2 cellular contexts compared by ENCODE assay signal in the genomic region with DNA sequence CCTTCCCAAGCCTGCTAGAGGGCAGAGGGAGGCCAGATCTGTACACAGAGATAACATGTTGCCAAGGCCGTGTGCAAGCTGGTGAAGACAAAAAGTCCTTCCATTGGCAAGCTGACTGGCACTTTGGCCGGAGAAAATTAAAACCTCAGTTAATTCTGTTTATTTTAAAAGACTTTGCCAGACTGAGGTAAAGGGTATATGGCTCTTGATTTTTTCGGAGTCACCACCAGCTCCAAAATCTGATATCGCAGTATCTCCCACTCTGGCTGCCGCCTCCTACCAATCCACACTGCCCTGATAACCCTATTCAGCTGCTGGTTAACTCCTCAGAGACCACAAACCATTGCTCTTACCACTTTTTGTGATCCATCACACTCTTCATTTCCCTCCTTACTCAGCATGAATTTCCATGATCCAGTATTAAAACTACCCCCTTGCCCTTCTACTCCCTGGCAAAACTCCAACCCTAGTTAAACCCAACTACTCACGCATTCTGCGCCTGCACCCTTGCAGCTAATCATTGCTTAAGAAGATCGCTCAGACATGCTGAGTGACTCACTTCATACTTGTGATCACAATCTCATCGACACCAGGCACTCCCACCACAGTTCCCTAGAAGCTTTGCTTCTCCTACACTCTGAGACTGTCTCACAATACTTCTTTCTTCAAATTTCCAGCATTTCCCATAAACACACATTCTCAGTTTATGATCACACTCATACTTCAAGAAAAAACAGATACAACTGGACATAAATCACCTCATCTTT.
TF ChIP-seq lines count a peak whose summit lies in the region.

No MANE protein-coding gene starts in this region.

TF ChIP-seq in SK-N-SH, 30 proteins besides CTCF, POLR2A, EP300 and RAD21 (continues in another document):
- TF ChIP-seq CHD2 (IDR thresholded peaks at IDR 0.05; ENCODE audit: low read length, partially characterized antibody): no peak
- no peak for TF ChIP-seq FOXM1 (IDR thresholded peaks at IDR 0.05; ENCODE audit: low read depth)
- no peak for TF ChIP-seq RFX5 (IDR thresholded peaks at IDR 0.05; ENCODE audit: low read length)
- TF ChIP-seq TEAD4 (IDR thresholded peaks at IDR 0.05; ENCODE audit: borderline replicate concordance, insufficient read depth): peak; percentile 53; the same call in 1 of the 2 replicates
- peak; percentile 85 for TF ChIP-seq NFIC (IDR thresholded peaks at IDR 0.05; ENCODE audit: borderline replicate concordance)
- TF ChIP-seq, protein P1, sequence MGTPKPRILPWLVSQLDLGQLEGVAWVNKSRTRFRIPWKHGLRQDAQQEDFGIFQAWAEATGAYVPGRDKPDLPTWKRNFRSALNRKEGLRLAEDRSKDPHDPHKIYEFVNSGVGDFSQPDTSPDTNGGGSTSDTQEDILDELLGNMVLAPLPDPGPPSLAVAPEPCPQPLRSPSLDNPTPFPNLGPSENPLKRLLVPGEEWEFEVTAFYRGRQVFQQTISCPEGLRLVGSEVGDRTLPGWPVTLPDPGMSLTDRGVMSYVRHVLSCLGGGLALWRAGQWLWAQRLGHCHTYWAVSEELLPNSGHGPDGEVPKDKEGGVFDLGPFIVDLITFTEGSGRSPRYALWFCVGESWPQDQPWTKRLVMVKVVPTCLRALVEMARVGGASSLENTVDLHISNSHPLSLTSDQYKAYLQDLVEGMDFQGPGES (IDR thresholded peaks at IDR 0.05; ENCODE audit: low read depth, low read length): no peak
- TF ChIP-seq FOXJ3 (CRISPR knock-in tag; IDR thresholded peaks at IDR 0.05): no peak
- TF ChIP-seq YY1 (IDR thresholded peaks at IDR 0.05; ENCODE audit: low read depth): peak; percentile 24; the same call in 1 of the 2 replicates
- TF ChIP-seq, protein P2, sequence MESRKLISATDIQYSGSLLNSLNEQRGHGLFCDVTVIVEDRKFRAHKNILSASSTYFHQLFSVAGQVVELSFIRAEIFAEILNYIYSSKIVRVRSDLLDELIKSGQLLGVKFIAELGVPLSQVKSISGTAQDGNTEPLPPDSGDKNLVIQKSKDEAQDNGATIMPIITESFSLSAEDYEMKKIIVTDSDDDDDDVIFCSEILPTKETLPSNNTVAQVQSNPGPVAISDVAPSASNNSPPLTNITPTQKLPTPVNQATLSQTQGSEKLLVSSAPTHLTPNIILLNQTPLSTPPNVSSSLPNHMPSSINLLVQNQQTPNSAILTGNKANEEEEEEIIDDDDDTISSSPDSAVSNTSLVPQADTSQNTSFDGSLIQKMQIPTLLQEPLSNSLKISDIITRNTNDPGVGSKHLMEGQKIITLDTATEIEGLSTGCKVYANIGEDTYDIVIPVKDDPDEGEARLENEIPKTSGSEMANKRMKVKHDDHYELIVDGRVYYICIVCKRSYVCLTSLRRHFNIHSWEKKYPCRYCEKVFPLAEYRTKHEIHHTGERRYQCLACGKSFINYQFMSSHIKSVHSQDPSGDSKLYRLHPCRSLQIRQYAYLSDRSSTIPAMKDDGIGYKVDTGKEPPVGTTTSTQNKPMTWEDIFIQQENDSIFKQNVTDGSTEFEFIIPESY (IDR thresholded peaks at IDR 0.05; ENCODE audit: borderline replicate concordance, low read depth): no peak
- no peak for TF ChIP-seq ELF1 (IDR thresholded peaks at IDR 0.05)
- TF ChIP-seq TCF12 (IDR thresholded peaks at IDR 0.05): peak; percentile 84
- TF ChIP-seq GATA2 (CRISPR knock-in tag; IDR thresholded peaks at IDR 0.05): peak; percentile 84
- no peak for TF ChIP-seq NRF1 (IDR thresholded peaks at IDR 0.05; ENCODE audit: low read depth, low read length)
- peak; percentile 62; the same call in 1 of the 2 replicates for TF ChIP-seq TAF1 (IDR thresholded peaks at IDR 0.05; ENCODE audit: borderline replicate concordance, low read depth, low read length)
- TF ChIP-seq, protein P3, sequence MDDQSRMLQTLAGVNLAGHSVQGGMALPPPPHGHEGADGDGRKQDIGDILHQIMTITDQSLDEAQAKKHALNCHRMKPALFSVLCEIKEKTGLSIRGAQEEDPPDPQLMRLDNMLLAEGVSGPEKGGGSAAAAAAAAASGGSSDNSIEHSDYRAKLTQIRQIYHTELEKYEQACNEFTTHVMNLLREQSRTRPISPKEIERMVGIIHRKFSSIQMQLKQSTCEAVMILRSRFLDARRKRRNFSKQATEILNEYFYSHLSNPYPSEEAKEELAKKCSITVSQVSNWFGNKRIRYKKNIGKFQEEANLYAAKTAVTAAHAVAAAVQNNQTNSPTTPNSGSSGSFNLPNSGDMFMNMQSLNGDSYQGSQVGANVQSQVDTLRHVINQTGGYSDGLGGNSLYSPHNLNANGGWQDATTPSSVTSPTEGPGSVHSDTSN (IDR thresholded peaks at IDR 0.05): peak; percentile 81
- TF ChIP-seq SIN3A (IDR thresholded peaks at IDR 0.05; ENCODE audit: borderline replicate concordance, low read depth, low read length): no peak
- TF ChIP-seq JUND (IDR thresholded peaks at IDR 0.05): peak; percentile 93
- TF ChIP-seq MXI1 (IDR thresholded peaks at IDR 0.05; ENCODE audit: low read depth, low read length): 0 out of 2 replicates have a peak, but pooled peaks have one; percentile 19
- TF ChIP-seq, protein P4, sequence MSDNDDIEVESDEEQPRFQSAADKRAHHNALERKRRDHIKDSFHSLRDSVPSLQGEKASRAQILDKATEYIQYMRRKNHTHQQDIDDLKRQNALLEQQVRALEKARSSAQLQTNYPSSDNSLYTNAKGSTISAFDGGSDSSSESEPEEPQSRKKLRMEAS (IDR thresholded peaks at IDR 0.05; ENCODE audit: low read depth): peak; percentile 47
- TF ChIP-seq RXRA (IDR thresholded peaks at IDR 0.05; ENCODE audit: borderline replicate concordance, low read depth): peak; percentile 95
- peak; percentile 31; the same call in 1 of the 2 replicates for TF ChIP-seq MEF2A (IDR thresholded peaks at IDR 0.05; ENCODE audit: borderline replicate concordance, low read depth)
- peak; percentile 92 for TF ChIP-seq FOSL2 (IDR thresholded peaks at IDR 0.05; ENCODE audit: borderline replicate concordance, low read depth)
- no peak for TF ChIP-seq GABPA (IDR thresholded peaks at IDR 0.05; ENCODE audit: low read depth)
- peak; percentile 64 for TF ChIP-seq POLR2AphosphoS5 (IDR thresholded peaks at IDR 0.05; ENCODE audit: low read depth, low read length)
- no peak for TF ChIP-seq EZH2phosphoT487 (IDR thresholded peaks at IDR 0.05; ENCODE audit: borderline replicate concordance, low read depth)

TF ChIP-seq in HepG2, 621 proteins besides CTCF, POLR2A, EP300 and RAD21 (continues in another document):
- TF ChIP-seq, protein P5, sequence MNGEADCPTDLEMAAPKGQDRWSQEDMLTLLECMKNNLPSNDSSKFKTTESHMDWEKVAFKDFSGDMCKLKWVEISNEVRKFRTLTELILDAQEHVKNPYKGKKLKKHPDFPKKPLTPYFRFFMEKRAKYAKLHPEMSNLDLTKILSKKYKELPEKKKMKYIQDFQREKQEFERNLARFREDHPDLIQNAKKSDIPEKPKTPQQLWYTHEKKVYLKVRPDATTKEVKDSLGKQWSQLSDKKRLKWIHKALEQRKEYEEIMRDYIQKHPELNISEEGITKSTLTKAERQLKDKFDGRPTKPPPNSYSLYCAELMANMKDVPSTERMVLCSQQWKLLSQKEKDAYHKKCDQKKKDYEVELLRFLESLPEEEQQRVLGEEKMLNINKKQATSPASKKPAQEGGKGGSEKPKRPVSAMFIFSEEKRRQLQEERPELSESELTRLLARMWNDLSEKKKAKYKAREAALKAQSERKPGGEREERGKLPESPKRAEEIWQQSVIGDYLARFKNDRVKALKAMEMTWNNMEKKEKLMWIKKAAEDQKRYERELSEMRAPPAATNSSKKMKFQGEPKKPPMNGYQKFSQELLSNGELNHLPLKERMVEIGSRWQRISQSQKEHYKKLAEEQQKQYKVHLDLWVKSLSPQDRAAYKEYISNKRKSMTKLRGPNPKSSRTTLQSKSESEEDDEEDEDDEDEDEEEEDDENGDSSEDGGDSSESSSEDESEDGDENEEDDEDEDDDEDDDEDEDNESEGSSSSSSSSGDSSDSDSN (CRISPR knock-in tag; IDR thresholded peaks at IDR 0.05): no peak
- peak; percentile 48; the same call in 1 of the 2 replicates for TF ChIP-seq ZNF644 (CRISPR knock-in tag; IDR thresholded peaks at IDR 0.05; ENCODE audit: low read depth)
- TF ChIP-seq, protein P6, sequence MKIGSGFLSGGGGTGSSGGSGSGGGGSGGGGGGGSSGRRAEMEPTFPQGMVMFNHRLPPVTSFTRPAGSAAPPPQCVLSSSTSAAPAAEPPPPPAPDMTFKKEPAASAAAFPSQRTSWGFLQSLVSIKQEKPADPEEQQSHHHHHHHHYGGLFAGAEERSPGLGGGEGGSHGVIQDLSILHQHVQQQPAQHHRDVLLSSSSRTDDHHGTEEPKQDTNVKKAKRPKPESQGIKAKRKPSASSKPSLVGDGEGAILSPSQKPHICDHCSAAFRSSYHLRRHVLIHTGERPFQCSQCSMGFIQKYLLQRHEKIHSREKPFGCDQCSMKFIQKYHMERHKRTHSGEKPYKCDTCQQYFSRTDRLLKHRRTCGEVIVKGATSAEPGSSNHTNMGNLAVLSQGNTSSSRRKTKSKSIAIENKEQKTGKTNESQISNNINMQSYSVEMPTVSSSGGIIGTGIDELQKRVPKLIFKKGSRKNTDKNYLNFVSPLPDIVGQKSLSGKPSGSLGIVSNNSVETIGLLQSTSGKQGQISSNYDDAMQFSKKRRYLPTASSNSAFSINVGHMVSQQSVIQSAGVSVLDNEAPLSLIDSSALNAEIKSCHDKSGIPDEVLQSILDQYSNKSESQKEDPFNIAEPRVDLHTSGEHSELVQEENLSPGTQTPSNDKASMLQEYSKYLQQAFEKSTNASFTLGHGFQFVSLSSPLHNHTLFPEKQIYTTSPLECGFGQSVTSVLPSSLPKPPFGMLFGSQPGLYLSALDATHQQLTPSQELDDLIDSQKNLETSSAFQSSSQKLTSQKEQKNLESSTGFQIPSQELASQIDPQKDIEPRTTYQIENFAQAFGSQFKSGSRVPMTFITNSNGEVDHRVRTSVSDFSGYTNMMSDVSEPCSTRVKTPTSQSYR (CRISPR knock-in tag; IDR thresholded peaks at IDR 0.05; ENCODE audit: borderline replicate concordance): peak; percentile 10; the same call in 1 of the 2 replicates
- TF ChIP-seq SOX5 (CRISPR knock-in tag; IDR thresholded peaks at IDR 0.05; ENCODE audit: borderline replicate concordance): peak; percentile 7; the same call in 1 of the 2 replicates
- TF ChIP-seq NR2F6 (IDR thresholded peaks at IDR 0.05): peak; percentile 42; the same call in 1 of the 2 replicates
- peak; percentile 62 for TF ChIP-seq NR2F6 (CRISPR knock-in tag; IDR thresholded peaks at IDR 0.05)
- no peak for TF ChIP-seq FOXA1 (IDR thresholded peaks at IDR 0.05)
- peak; percentile 73 for TF ChIP-seq FOXA1 (CRISPR knock-in tag; IDR thresholded peaks at IDR 0.05)
- TF ChIP-seq RARA (CRISPR knock-in tag; IDR thresholded peaks at IDR 0.05): peak; percentile 76
- peak; percentile 22 to 69; a peak in 1 of 4 replicates for TF ChIP-seq NR2F1 (CRISPR knock-in tag; IDR thresholded peaks at IDR 0.05)
- no peak for TF ChIP-seq SIN3A (IDR thresholded peaks at IDR 0.05; ENCODE audit: borderline replicate concordance, low read depth, low read length)
- TF ChIP-seq THAP11 (CRISPR knock-in tag; IDR thresholded peaks at IDR 0.05): 0 out of 2 replicates have a peak, but pooled peaks have one; percentile 3
- 0 out of 2 replicates have a peak, but pooled peaks have one; percentile 32 for TF ChIP-seq ELF3 (CRISPR knock-in tag; IDR thresholded peaks at IDR 0.05)
- TF ChIP-seq, protein P2 (CRISPR knock-in tag; IDR thresholded peaks at IDR 0.05): peak; percentile 76; the same call in 1 of the 2 replicates
- no peak for TF ChIP-seq ZNF891 (CRISPR knock-in tag; IDR thresholded peaks at IDR 0.05)
- TF ChIP-seq, protein P7, sequence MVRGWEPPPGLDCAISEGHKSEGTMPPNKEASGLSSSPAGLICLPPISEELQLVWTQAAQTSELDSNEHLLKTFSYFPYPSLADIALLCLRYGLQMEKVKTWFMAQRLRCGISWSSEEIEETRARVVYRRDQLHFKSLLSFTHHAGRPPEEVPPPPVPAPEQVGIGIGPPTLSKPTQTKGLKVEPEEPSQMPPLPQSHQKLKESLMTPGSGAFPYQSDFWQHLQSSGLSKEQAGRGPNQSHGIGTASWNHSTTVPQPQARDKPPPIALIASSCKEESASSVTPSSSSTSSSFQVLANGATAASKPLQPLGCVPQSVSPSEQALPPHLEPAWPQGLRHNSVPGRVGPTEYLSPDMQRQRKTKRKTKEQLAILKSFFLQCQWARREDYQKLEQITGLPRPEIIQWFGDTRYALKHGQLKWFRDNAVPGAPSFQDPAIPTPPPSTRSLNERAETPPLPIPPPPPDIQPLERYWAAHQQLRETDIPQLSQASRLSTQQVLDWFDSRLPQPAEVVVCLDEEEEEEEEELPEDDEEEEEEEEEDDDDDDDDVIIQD (CRISPR knock-in tag; IDR thresholded peaks at IDR 0.05; ENCODE audit: low read depth): 0 out of 2 replicates have a peak, but pooled peaks have one; percentile 13
- TF ChIP-seq FOXA3 (CRISPR knock-in tag; IDR thresholded peaks at IDR 0.05): peak; percentile 74
- TF ChIP-seq SMAD3 (CRISPR knock-in tag; IDR thresholded peaks at IDR 0.05): 0 out of 2 replicates have a peak, but pooled peaks have one; percentile 27
- TF ChIP-seq MED1 (CRISPR knock-in tag; IDR thresholded peaks at IDR 0.05): no peak
- peak; percentile 95 for TF ChIP-seq MTF1 (CRISPR knock-in tag; IDR thresholded peaks at IDR 0.05)
